ENCODE assay signal across 8 cellular contexts in genomic region chr19:16571283-16571682, GRCh38. TPM values are rescaled to one million over a fixed set of nuclear protein-coding genes. Genes with fewer than 3 reads are reported as not detected.
DNase-seq lines count a peak whose midpoint lies in the region; ATAC-seq and TF ChIP-seq lines count a peak whose summit lies in the region.

No MANE protein-coding gene starts in this region.

- intact Hi-C loops in breast epithelium (cut with DNase I; ENCODE audit: low total_unique reads), result no loop called here

- H3K9me3 ChIP-seq in breast epithelium, result no peaks in the 10 kb centered on the region
- no peaks in the 10 kb centered on the region for H3K9me3 ChIP-seq in mesodermal cell (ENCODE audit: control insufficient read depth, low read length)

- TF ChIP-seq POLR2A in breast epithelium (IDR thresholded peaks at IDR 0.05), result no peak

- peak overlapping the region; percentile 90 to 92 for H3K27ac ChIP-seq in breast epithelium
- no peak overlapping the region for H3K27ac ChIP-seq in mesodermal cell (ENCODE audit: low read depth, low read length, severe bottlenecking)

- TF ChIP-seq CTCF in breast epithelium (IDR thresholded peaks at IDR 0.05), result no peak

- H3K4me1 ChIP-seq in breast epithelium (peaks cover 4 to 26% of the 10 kb centered on the region in 2 donors), mesodermal cell (ENCODE audit: control insufficient read depth, insufficient read depth, low read length, poor library complexity, severe bottlenecking) (peaks cover 25% of the 10 kb centered on the region)

- no peaks in the 10 kb centered on the region for H3K27me3 ChIP-seq in breast epithelium

- no peak for ATAC-seq in HG02763 (IDR thresholded peaks at IDR 0.05; ENCODE audit: unreplicated experiment)

- H3K4me3 ChIP-seq in breast epithelium, result peak overlapping the region; percentile 80 to 94 (median 84)
- H3K4me3 ChIP-seq in mesodermal cell (ENCODE audit: extremely low read depth, insufficient read depth, low read length, poor library complexity, severe bottlenecking), result peak overlapping the region; percentile 82

- H3K36me3 ChIP-seq in breast epithelium, result no peaks in the 10 kb centered on the region
- peaks cover 60% of the 10 kb centered on the region for H3K36me3 ChIP-seq in mesodermal cell (ENCODE audit: control insufficient read depth, insufficient read depth, low read length)

- DNase-seq in NCI-H146 (lab: John Stamatoyannopoulos, UW), result peak; percentile 28
- DNase-seq in NCI-H146 treated with DMSO at 0.1 percent for 48 hours (lab: John Stamatoyannopoulos, UW; ENCODE audit: unreplicated experiment), result no peak
- DNase-seq in NAMALWA (ENCODE audit: low spot score), result peak; percentile 39
- no peak for DNase-seq in breast epithelium (ENCODE audit: low spot score in 2 of 2)
- no peak for DNase-seq in nucleus accumbens (lab: John Stamatoyannopoulos, UW)
- DNase-seq in NCI-H2196 treated with DMSO at 0.1 percent for 48 hours (lab: John Stamatoyannopoulos, UW; ENCODE audit: unreplicated experiment), result no peak

- WGBS in mesodermal cell (ENCODE audit: insufficient coverage in 2 of 2), 2 experiments, result 40 to 47% methylated on average over 6 of the region's 6 CpGs

RNA-seq across cellular contexts. Expression of gene SLC35E1, which starts 0.9 kb away (rescaled TPM):
- total RNA-seq in breast epithelium, result 10 to 100 TPM; 33.0 to 44.9 (median 39.2) TPM
- 29.1 TPM for polyA plus RNA-seq in mesodermal cell (2013, experiment 1 of 2)
- polyA plus RNA-seq in mesodermal cell (2013, experiment 2 of 2), result 28.8 TPM

RNA-seq across cellular contexts. Expression of gene CHERP, which starts 29.0 kb away (rescaled TPM):
- total RNA-seq in breast epithelium, result 1 to 10 TPM; 6.7 to 9.2 (median 8.0) TPM
- 47.7 TPM for polyA plus RNA-seq in mesodermal cell (2013, experiment 1 of 2)
- 36.3 TPM for polyA plus RNA-seq in mesodermal cell (2013, experiment 2 of 2)

RNA-seq across cellular contexts. Expression of gene MED26, which starts 56.7 kb away (rescaled TPM):
- total RNA-seq in breast epithelium, result 1 to 10 TPM; 5.6 to 10.0 (median 7.5) TPM
- polyA plus RNA-seq in mesodermal cell (2013, experiment 1 of 2), result 6.6 TPM
- polyA plus RNA-seq in mesodermal cell (2013, experiment 2 of 2), result 5.6 TPM

Comparison
In these comparisons a context has a peak if more than half of its experiments do, and no peak if none do; other contexts are left out.
1. DNase-seq: peak in NCI-H146 (single experiment) and NAMALWA (single experiment); none in NCI-H146 treated with DMSO at 0.1 percent for 48 hours (single experiment), breast epithelium (0 of 2), nucleus accumbens (0 of 56) and NCI-H2196 treated with DMSO at 0.1 percent for 48 hours (single experiment).